In genomic region chr12:48177985-48178384, GRCh38 we compare ENCODE assay signal across 25 cellular contexts. TPM values are rescaled to one million over a fixed set of nuclear protein-coding genes. Genes with fewer than 3 reads are reported as not detected.
"Had no signal": no experiment of that assay in that cellular context is flagged by ENCODE, and none has a peak within 500 bp of the region (broad histone marks: within the 10 kb centered on the region; RNA-seq: fewer than 3 reads in every experiment).

No MANE protein-coding gene starts in this region.

- H3K27ac ChIP-seq: SJSA1, SK-N-MC had no signal

- H3K4me3 ChIP-seq: MG63, SJSA1, SK-N-MC had no signal

- H3K36me3 ChIP-seq: MG63, SJSA1 had no signal

- FAIRE-seq: RCC 7860 had no signal

- DNase-seq: Karpas-422, KG1, MG63, NCI-H1092, NCI-H1105 treated with DMSO at 0.1 percent for 48 hours, NCI-H1417 treated with DMSO at 0.1 percent for 48 hours, NCI-H146, NCI-H1694 treated with DMSO at 0.1 percent for 48 hours, NCI-H1930, NCI-H2081, NCI-H2107, NCI-H2227 treated with DMSO at 0.1 percent for 48 hours, NCI-H446, NCI-H510A, NCI-H524 treated with DMSO at 0.1 percent for 48 hours, NCI-H69, NCI-H774, Right ventricle myocardium superior, RPMI8226, SIG-M5, T-helper 1 cell had no signal

- H3K9me3 ChIP-seq: MG63, SJSA1 had no signal

RNA-seq across cellular contexts. Expression of gene CCDC184, which starts 5.5 kb away (rescaled TPM):
- total RNA-seq: HT-29 had no signal

RNA-seq across cellular contexts. Expression of gene OR10AD1, which starts 25.1 kb away (rescaled TPM):
- total RNA-seq: HT-29, Right ventricle myocardium superior, SJSA1 had no signal
